ENCODE assay signal across 8 cellular contexts in the genomic region with DNA sequence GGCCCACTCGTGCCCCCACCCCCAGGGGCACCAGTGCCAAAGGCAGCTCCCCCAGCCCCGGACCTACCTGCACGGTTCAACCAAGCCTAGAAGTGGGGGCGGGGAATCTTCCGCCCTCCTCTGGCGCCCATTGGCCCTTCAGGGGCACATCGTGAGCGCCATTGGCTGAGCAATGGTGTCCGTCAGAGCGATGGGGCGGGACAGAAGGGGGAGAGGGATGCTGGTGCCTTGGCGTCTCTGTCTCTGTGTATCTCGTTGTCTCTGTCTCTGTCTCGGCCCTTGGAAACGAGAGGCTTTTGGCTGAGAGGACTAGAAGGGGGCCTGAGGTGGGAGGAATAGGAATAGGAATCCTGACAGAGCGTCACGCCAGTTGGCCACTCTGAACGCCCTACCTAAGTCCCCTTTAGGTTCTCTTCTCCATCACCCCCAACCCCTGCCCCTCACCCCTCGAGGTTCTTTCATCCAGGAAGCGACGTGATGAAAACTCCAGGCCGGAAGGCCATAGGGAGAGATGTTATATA. TPM values are rescaled to one million over a fixed set of nuclear protein-coding genes. Genes with fewer than 3 reads are reported as not detected.
DNase-seq lines count a peak whose midpoint lies in the region; ATAC-seq and TF ChIP-seq lines count a peak whose summit lies in the region.
"Not testable (repeated sequence)": the region's sequence is repeated elsewhere in the genome, so short reads cannot be mapped to it uniquely, and the experiment has no call there.

No MANE protein-coding gene starts in this region.

- H3K27me3 ChIP-seq in mammary epithelial cell (ENCODE audit: insufficient read depth, low read length) = not testable (repeated sequence)

- WGBS in mammary epithelial cell (ENCODE audit: low coverage, missing lambda C conversion rate) = 0% methylated on average over 7 of the region's 22 CpGs

- not testable (repeated sequence) for H3K79me2 ChIP-seq in mammary epithelial cell (ENCODE audit: insufficient read depth, low read length)

- ATAC-seq in GM18870 (IDR thresholded peaks at IDR 0.05; ENCODE audit: unreplicated experiment) (peak; percentile 86), HG03103 (IDR thresholded peaks at IDR 0.05; ENCODE audit: low read depth, unreplicated experiment) (peak; percentile 98)

- not testable (repeated sequence) for BruUV-seq in mammary epithelial cell (replicated peaks; lab: Mats Ljungman, UMichigan)

- intact Hi-C loops in mammary epithelial cell (cut with micrococcal nuclease) = not testable (repeated sequence)

- H3K36me3 ChIP-seq in mammary epithelial cell (ENCODE audit: insufficient read depth, low read length) = not testable (repeated sequence)

- in situ Hi-C loops in ACHN (cut with HindIII; ENCODE audit: low pct_ligation_motif_present, low pct_unique_long_range_greater_than_20kb, low sequenced_read_pairs); mammary epithelial cell (cut with MboI; ENCODE audit: low sequenced_read_pairs in 2 of 2): not testable (repeated sequence)

- not testable (repeated sequence) for H3K9ac ChIP-seq in mammary epithelial cell (ENCODE audit: insufficient read depth, low read length)

- H3K27ac ChIP-seq in VCaP (peak overlapping the region; percentile 65), skin epidermis (peak overlapping the region in 20 of 21 experiments; percentile 47 to 88 (median 76))
- not testable (repeated sequence) for H3K27ac ChIP-seq in mammary epithelial cell (ENCODE audit: insufficient read depth, low read depth, low read length)

- H3K4me2 ChIP-seq in mammary epithelial cell (ENCODE audit: insufficient read depth, low read depth, low read length) = peak overlapping the region; percentile 62

- dilution Hi-C loops in mammary epithelial cell (cut with HindIII; ENCODE audit: low sequenced_read_pairs) = not testable (repeated sequence)

- H3K9me3 ChIP-seq in mammary epithelial cell (replicated peaks; ENCODE audit: insufficient read depth, low read length) = not testable (repeated sequence)

- H2AFZ ChIP-seq in mammary epithelial cell (ENCODE audit: low read depth, low read length) = peak overlapping the region; percentile 92

- CTCF ChIA-PET in mammary epithelial cell (lab: Charles Lee; ENCODE audit: low non-redundant PET) = not testable (repeated sequence)

- DNase-seq in ACHN (peak; percentile 91), NCI-H2171 treated with DMSO at 0.1 percent for 48 hours (lab: John Stamatoyannopoulos, UW) (peak; percentile 96), mammary epithelial cell (peak; percentile 86), iPS-NIHi11 (ENCODE audit: low spot score) (peak; percentile 93)

- not testable (repeated sequence) for H4K20me1 ChIP-seq in mammary epithelial cell (ENCODE audit: insufficient read depth, low read length)

- H3K4me1 ChIP-seq in mammary epithelial cell (ENCODE audit: insufficient read depth, low read length) = not testable (repeated sequence)

- not testable (repeated sequence) for TF ChIP-seq CTCF in VCaP (conservative IDR thresholded peaks at IDR 0.05); mammary epithelial cell (conservative IDR thresholded peaks at IDR 0.05 in 1 of 2, IDR thresholded peaks at IDR 0.05 in 1 of 2; ENCODE audit: extremely low read depth in 1 of 2, insufficient read depth in 1 of 2, low read depth in 1 of 2, low read length in 2 of 2)

- H3K4me3 ChIP-seq in mammary epithelial cell (replicated peaks in 1 of 3; ENCODE audit: insufficient read depth in 1 of 3, low read depth in 2 of 3, low read length in 3 of 3) = peak overlapping the region; percentile 36 to 48 (median 43)
- H3K4me3 ChIP-seq in skin epidermis = peak overlapping the region; percentile 61 to 91 (median 82)

RNA-seq across cellular contexts. Expression of a gene that starts 32.1 kb away (rescaled TPM):
- 10 to 100 TPM; 54.3 to 56.7 TPM for total RNA-seq in mammary epithelial cell
- polyA plus RNA-seq in mammary epithelial cell = 3.1 TPM
- 74.6 TPM for polyA minus RNA-seq in mammary epithelial cell
